Comparison of ENCODE assay signal across 18 cellular contexts in genomic region chr1:10908266-10908665, GRCh38.
"Had no signal": no experiment of that assay in that cellular context is flagged by ENCODE, and none has a peak within 500 bp of the region (broad histone marks: within the 10 kb centered on the region; RNA-seq: fewer than 3 reads in every experiment).

No MANE protein-coding gene starts in this region.

- DNase-seq: activated CD4-positive, alpha-beta T cell treated with anti-CD3 and anti-CD28 coated beads for 1 hour; activated CD8-positive, alpha-beta memory T cell treated with anti-CD3 and anti-CD28 coated beads for 24 hours; activated CD8-positive, alpha-beta memory T cell treated with anti-CD3 and anti-CD28 coated beads, Interleukin-2, amount 50 U/mL, for 48 hours; activated effector memory CD4-positive, alpha-beta T cell treated with Interleukin-2 at 50 U/mL for 16 hours; activated naive CD4-positive, alpha-beta T cell treated with anti-CD3 and anti-CD28 coated beads, Interleukin-2, amount 10 ng/mL, durations not matched to agents 7 days and 5 days; activated T-cell treated with anti-CD3 and anti-CD28 coated beads, Interleukin-2, amount 50 U/mL, for 48 hours; cortex of kidney; gastrocnemius medialis; head of caudate nucleus; immature natural killer cell; lower lobe of right lung; occipital lobe; stimulated activated CD4-positive, alpha-beta T cell treated with anti-CD3 and anti-CD28 coated beads, Interleukin-12 subunit alpha, Interleukin-12 subunit beta, amount 100 ng/mL, for 4 hours; stimulated activated CD4-positive, alpha-beta T cell treated with anti-CD3 and anti-CD28 coated beads, Interleukin-1b, Interleukin-23, amount 100 ng/mL, for 48 hours; stimulated activated CD8-positive, alpha-beta memory T cell treated with anti-CD3 and anti-CD28 coated beads, Interleukin-4, amount 100 ng/mL, for 48 hours; stimulated activated naive CD4-positive, alpha-beta T cell treated with Interleukin-2 at 50 U/mL for 16 hours; thyroid gland had no signal

- H3K9me3 ChIP-seq: ascending aorta, gastrocnemius medialis, lower lobe of right lung, thyroid gland had no signal

- H3K27ac ChIP-seq: ascending aorta, gastrocnemius medialis, lower lobe of right lung, thyroid gland had no signal

- H3K4me1 ChIP-seq: ascending aorta, gastrocnemius medialis, thyroid gland had no signal

- ATAC-seq: gastrocnemius medialis, lower lobe of right lung had no signal

- H3K4me3 ChIP-seq: ascending aorta, gastrocnemius medialis, lower lobe of right lung, thyroid gland had no signal

- H3K36me3 ChIP-seq: ascending aorta, gastrocnemius medialis, lower lobe of right lung, thyroid gland had no signal

- H3K27me3 ChIP-seq: ascending aorta, gastrocnemius medialis, thyroid gland had no signal
